Comparison of ENCODE assay signal across 13 cellular contexts in the genomic region with DNA sequence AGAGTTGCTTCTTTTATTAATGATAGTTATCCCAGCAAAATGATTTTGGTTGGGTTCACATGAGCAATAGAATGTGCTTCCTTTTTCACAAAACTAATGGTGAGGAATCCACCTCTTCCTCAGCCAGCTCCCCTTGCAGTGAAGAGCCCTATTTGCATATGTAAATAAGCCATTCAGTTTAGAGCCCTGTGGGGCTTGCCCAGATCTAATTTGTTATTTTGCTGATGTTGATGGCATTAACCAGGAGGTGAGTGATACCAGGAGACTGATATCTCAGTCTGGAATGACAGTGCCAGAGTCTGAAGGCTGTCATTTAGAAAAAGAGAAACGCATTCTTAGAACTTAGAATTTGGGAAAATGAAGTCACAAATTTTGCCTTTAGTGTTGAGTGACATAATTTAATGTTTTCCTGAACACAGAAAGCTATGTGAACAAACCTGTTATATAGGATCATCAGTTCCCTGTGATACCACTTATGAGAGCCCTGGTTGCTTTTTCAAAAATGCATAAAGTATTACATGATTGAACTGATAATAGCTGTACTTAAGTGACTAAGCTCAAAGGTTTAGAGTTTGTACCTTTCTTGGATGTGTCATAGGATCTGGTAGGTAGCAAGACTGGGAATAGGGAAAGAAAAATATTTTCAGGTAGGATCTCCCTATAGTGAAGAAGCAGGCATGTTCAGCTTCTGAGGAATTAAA.
"Had no signal": no experiment of that assay in that cellular context is flagged by ENCODE, and none has a peak within 500 bp of the region (broad histone marks: within the 10 kb centered on the region; RNA-seq: fewer than 3 reads in every experiment).

No MANE protein-coding gene starts in this region.

- H3K27me3 ChIP-seq: esophagus muscularis mucosa, right lobe of liver, stomach, testis had no signal

- DNase-seq: activated CD4-positive, alpha-beta T cell treated with anti-CD3 and anti-CD28 coated beads, Interleukin-2, amount 50 U/mL, for 48 hours; activated gamma-delta T cell; amniotic stem cell; caudate nucleus; glutamatergic neuron; hypothalamus; left ventricle myocardium superior; nephron progenitor cell; right lobe of liver; stomach; testis had no signal

- H3K9me3 Mint-ChIP-seq: nephron progenitor cell had no signal

- H3K27ac ChIP-seq: esophagus muscularis mucosa, right lobe of liver, stomach, testis had no signal

- H3K36me3 Mint-ChIP-seq: activated naive CD8-positive, alpha-beta T cell had no signal

- H3K36me3 ChIP-seq: esophagus muscularis mucosa, right lobe of liver, stomach had no signal

- H3K4me3 Mint-ChIP-seq: activated naive CD8-positive, alpha-beta T cell; nephron progenitor cell had no signal

- H3K27ac Mint-ChIP-seq: activated naive CD8-positive, alpha-beta T cell; nephron progenitor cell had no signal

- H3K4me3 ChIP-seq: esophagus muscularis mucosa, right lobe of liver, stomach, testis had no signal

- H3K4me1 ChIP-seq: esophagus muscularis mucosa, right lobe of liver, testis had no signal

- ATAC-seq: left ventricle myocardium superior, right lobe of liver had no signal

- H3K9me3 ChIP-seq: esophagus muscularis mucosa, right lobe of liver, stomach, testis had no signal
